In genomic region chr16:30083216-30084055, GRCh38 we compare ENCODE assay signal across 1 cellular context.
TF ChIP-seq lines count a peak whose summit lies in the region.

No MANE protein-coding gene starts in this region.

TF ChIP-seq in HepG2, 621 proteins besides CTCF, POLR2A, EP300 and RAD21:
- TF ChIP-seq TBX3 (IDR thresholded peaks at IDR 0.05; ENCODE audit: borderline replicate concordance) (no peak), POGK (CRISPR knock-in tag; conservative IDR thresholded peaks at IDR 0.05) (no peak), ZFP62 (CRISPR knock-in tag; IDR thresholded peaks at IDR 0.05) (no peak), KAT7 (CRISPR knock-in tag; IDR thresholded peaks at IDR 0.05; ENCODE audit: borderline replicate concordance) (no peak), GZF1 (CRISPR knock-in tag; IDR thresholded peaks at IDR 0.05) (no peak), ZBTB7B (CRISPR knock-in tag; IDR thresholded peaks at IDR 0.05) (no peak), MTF2 (CRISPR knock-in tag; IDR thresholded peaks at IDR 0.05; ENCODE audit: borderline replicate concordance) (no peak), ZNF720 (CRISPR knock-in tag; IDR thresholded peaks at IDR 0.05) (no peak), RNF2 (conservative IDR thresholded peaks at IDR 0.05; ENCODE audit: low read depth) (no peak), RBFOX2 (IDR thresholded peaks at IDR 0.05; ENCODE audit: low read depth, low read length) (peak; percentile 64; the same call in 1 of the 2 replicates), KLF13 (CRISPR knock-in tag; IDR thresholded peaks at IDR 0.05) (no peak), MAFG (CRISPR knock-in tag; IDR thresholded peaks at IDR 0.05) (no peak), SSRP1 (CRISPR knock-in tag; IDR thresholded peaks at IDR 0.05) (0 out of 2 replicates have a peak, but pooled peaks have one; percentile 47), RFXAP (CRISPR knock-in tag; IDR thresholded peaks at IDR 0.05; ENCODE audit: borderline replicate concordance) (no peak), AGO2 (optimal IDR thresholded peaks at IDR 0.05; ENCODE audit: low read depth, low read length) (peak; percentile 68), ZBTB1 (CRISPR knock-in tag; IDR thresholded peaks at IDR 0.05; ENCODE audit: borderline replicate concordance) (no peak), MTA1 (CRISPR knock-in tag; IDR thresholded peaks at IDR 0.05; ENCODE audit: borderline replicate concordance) (no peak), RFX5 (IDR thresholded peaks at IDR 0.05; ENCODE audit: low read depth, low read length) (no peak), KMT2A (CRISPR knock-in tag; IDR thresholded peaks at IDR 0.05) (no peak), ZFP37 (CRISPR knock-in tag; IDR thresholded peaks at IDR 0.05; ENCODE audit: borderline replicate concordance) (no peak), ZNF564 (CRISPR knock-in tag; IDR thresholded peaks at IDR 0.05) (no peak), ZNF138 (CRISPR knock-in tag; IDR thresholded peaks at IDR 0.05; ENCODE audit: low read depth) (no peak), ERF (CRISPR knock-in tag; IDR thresholded peaks at IDR 0.05) (no peak)
- TF ChIP-seq, protein P1, sequence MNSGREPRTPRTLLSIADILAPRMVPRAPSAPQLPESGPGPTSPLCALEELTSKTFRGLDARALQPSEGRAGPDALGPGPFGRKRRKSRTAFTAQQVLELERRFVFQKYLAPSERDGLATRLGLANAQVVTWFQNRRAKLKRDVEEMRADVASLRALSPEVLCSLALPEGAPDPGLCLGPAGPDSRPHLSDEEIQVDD (CRISPR knock-in tag; IDR thresholded peaks at IDR 0.05; ENCODE audit: borderline replicate concordance), result no peak
- TF ChIP-seq, protein P2, sequence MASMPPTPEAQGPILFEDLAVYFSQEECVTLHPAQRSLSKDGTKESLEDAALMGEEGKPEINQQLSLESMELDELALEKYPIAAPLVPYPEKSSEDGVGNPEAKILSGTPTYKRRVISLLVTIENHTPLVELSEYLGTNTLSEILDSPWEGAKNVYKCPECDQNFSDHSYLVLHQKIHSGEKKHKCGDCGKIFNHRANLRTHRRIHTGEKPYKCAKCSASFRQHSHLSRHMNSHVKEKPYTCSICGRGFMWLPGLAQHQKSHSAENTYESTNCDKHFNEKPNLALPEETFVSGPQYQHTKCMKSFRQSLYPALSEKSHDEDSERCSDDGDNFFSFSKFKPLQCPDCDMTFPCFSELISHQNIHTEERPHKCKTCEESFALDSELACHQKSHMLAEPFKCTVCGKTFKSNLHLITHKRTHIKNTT (CRISPR knock-in tag; IDR thresholded peaks at IDR 0.05), result no peak
TF ChIP-seq in HepG2: peak in this region for 3.
